ENCODE assay signal across 35 cellular contexts in genomic region chr16:60438894-60439293, GRCh38.
"Had no signal": no experiment of that assay in that cellular context is flagged by ENCODE, and none has a peak within 500 bp of the region (broad histone marks: within the 10 kb centered on the region; RNA-seq: fewer than 3 reads in every experiment).

No MANE protein-coding gene starts in this region.

- H3K4me3 ChIP-seq: MG63 had no signal

- DNase-seq: Karpas-422, Kasumi-1, MG63, MM.1S, MV-4-11, NCI-H1048, NCI-H1092, NCI-H1092 treated with DMSO at 0.1 percent for 48 hours, NCI-H1105, NCI-H1105 treated with DMSO at 0.1 percent for 48 hours, NCI-H1417, NCI-H1417 treated with DMSO at 0.1 percent for 48 hours, NCI-H1436, NCI-H1436 treated with DMSO at 0.1 percent for 48 hours, NCI-H146, NCI-H1694, NCI-H1694 treated with DMSO at 0.1 percent for 48 hours, NCI-H187, NCI-H187 treated with DMSO at 0.1 percent for 48 hours, NCI-H1930, NCI-H2029, NCI-H2029 treated with DMSO at 0.1 percent for 48 hours, NCI-H2081, NCI-H2081 treated with DMSO at 0.1 percent for 48 hours, NCI-H2107, NCI-H2171, NCI-H2171 treated with DMSO at 0.1 percent for 48 hours, NCI-H2227 treated with DMSO at 0.1 percent for 48 hours, NCI-H226, NCI-H345, NCI-H446, NCI-H446 treated with DMSO at 0.1 percent for 48 hours, NCI-H510A, NCI-H510A treated with DMSO at 0.1 percent for 48 hours, NCI-H524 had no signal

- H3K9me3 ChIP-seq: MG63 had no signal

- H3K36me3 ChIP-seq: MG63 had no signal
